Comparison of ENCODE assay signal across 22 cellular contexts in genomic region chr10:26031300-26031699, GRCh38.
DNase-seq lines count a peak whose midpoint lies in the region; ATAC-seq and TF ChIP-seq lines count a peak whose summit lies in the region.
"Had no signal": no experiment of that assay in that cellular context is flagged by ENCODE, and none has a peak within 500 bp of the region (broad histone marks: within the 10 kb centered on the region; RNA-seq: fewer than 3 reads in every experiment).

No MANE protein-coding gene starts in this region.

- H3K27ac ChIP-seq in coronary artery (no peak overlapping the region), right atrium auricular region (no peak overlapping the region)
- H3K27ac ChIP-seq: BLaER1 treated with 17β-estradiol and CSF1 and Interleukin-3, amounts not matched to agents 10 nM and 100 nM; Peyer's patch had no signal

- H3K36me3 ChIP-seq in right atrium auricular region = no peaks in the 10 kb centered on the region
- H3K36me3 ChIP-seq: BLaER1 treated with 17β-estradiol and CSF1 and Interleukin-3, amounts not matched to agents 10 nM and 100 nM; Peyer's patch had no signal

- DNase-seq in GM12864 (ENCODE audit: low read depth) (peak; percentile 13), coronary artery (ENCODE audit: low spot score) (no peak), right atrium auricular region (ENCODE audit: low spot score) (no peak)
- DNase-seq: 8988T; Caco-2; CD4-positive, alpha-beta memory T cell; DMS153; H7; HFFc6; NCI-H1105; NCI-H146; NCI-H2029 treated with DMSO at 0.1 percent for 48 hours; NCI-H345; NCI-H524; NCI-H774; Peyer's patch had no signal

- ATAC-seq in GM21529 (IDR thresholded peaks at IDR 0.05; ENCODE audit: unreplicated experiment) (peak; percentile 61), HG02885 (IDR thresholded peaks at IDR 0.05; ENCODE audit: poor library complexity, unreplicated experiment) (peak; percentile 81), HG03565 (IDR thresholded peaks at IDR 0.05; ENCODE audit: unreplicated experiment) (peak; percentile 68), esophagus mucosa (no peak)
- ATAC-seq: SK-N-SH treated with all-trans-retinoic acid at 6 μM for 48 hours had no signal

- H3K9me3 ChIP-seq in right atrium auricular region = no peaks in the 10 kb centered on the region
- H3K9me3 ChIP-seq: BLaER1 treated with 17β-estradiol and CSF1 and Interleukin-3, amounts not matched to agents 10 nM and 100 nM; Caco-2; Peyer's patch had no signal

- H3K27me3 ChIP-seq in right atrium auricular region = no peaks in the 10 kb centered on the region
- H3K27me3 ChIP-seq: BLaER1 treated with 17β-estradiol and CSF1 and Interleukin-3, amounts not matched to agents 10 nM and 100 nM; Peyer's patch had no signal

- TF ChIP-seq CTCF in GM12864 (IDR thresholded peaks at IDR 0.05; ENCODE audit: low read depth, low read length, missing control alignments) (no peak), coronary artery (IDR thresholded peaks at IDR 0.05) (no peak), right atrium auricular region (IDR thresholded peaks at IDR 0.05) (no peak)

- H3K4me3 ChIP-seq in GM12864 (ENCODE audit: low read depth, low read length) (no peak overlapping the region), coronary artery (no peak overlapping the region), right atrium auricular region (no peak overlapping the region)
- H3K4me3 ChIP-seq: BLaER1 treated with 17β-estradiol and CSF1 and Interleukin-3, amounts not matched to agents 10 nM and 100 nM; Peyer's patch had no signal

- no peaks in the 10 kb centered on the region for H3K4me1 ChIP-seq in right atrium auricular region
- H3K4me1 ChIP-seq: BLaER1 treated with 17β-estradiol and CSF1 and Interleukin-3, amounts not matched to agents 10 nM and 100 nM; Caco-2; Peyer's patch had no signal
